Comparison of ENCODE assay signal across 9 cellular contexts in genomic region chr6:125792172-125792571, GRCh38. TPM values are rescaled to one million over a fixed set of nuclear protein-coding genes. Genes with fewer than 3 reads are reported as not detected.
DNase-seq lines count a peak whose midpoint lies in the region; ATAC-seq, FAIRE-seq and TF ChIP-seq lines count a peak whose summit lies in the region.
"Had no signal": no experiment of that assay in that cellular context is flagged by ENCODE, and none has a peak within 500 bp of the region (broad histone marks: within the 10 kb centered on the region; RNA-seq: fewer than 3 reads in every experiment).

No MANE protein-coding gene starts in this region.

- H3K4me2 ChIP-seq in mesenchymal stem cell (ENCODE audit: low read length, poor library complexity, severe bottlenecking) = no peak overlapping the region

- H3K27me3 Mint-ChIP-seq in brain = peaks cover 6% of the 10 kb centered on the region

- H3K9ac ChIP-seq in mesenchymal stem cell (ENCODE audit: low read length) = peak overlapping the region; percentile 90

- H2BK15ac ChIP-seq in mesenchymal stem cell (ENCODE audit: low read depth, poor library complexity, severe bottlenecking) = no peak overlapping the region

- peaks cover 8% of the 10 kb centered on the region for H3K4me1 ChIP-seq in mesenchymal stem cell (ENCODE audit: control insufficient read depth, insufficient read depth, low read depth, low read length)

- H3K36me3 ChIP-seq in mesenchymal stem cell (ENCODE audit: control insufficient read depth in 1 of 2, insufficient read depth in 2 of 2, low read depth in 1 of 2, low read length in 2 of 2) = peaks cover 0 to 5% of the 10 kb centered on the region in 2 experiments

- no peak overlapping the region for H2AK5ac ChIP-seq in mesenchymal stem cell (ENCODE audit: low read length, severe bottlenecking)

- no peak overlapping the region for H2BK5ac ChIP-seq in mesenchymal stem cell (ENCODE audit: low read depth, low read length, poor library complexity, severe bottlenecking)

- no peaks in the 10 kb centered on the region for H3K9me3 ChIP-seq in AG04450 (ENCODE audit: control insufficient read depth, insufficient read depth, low read length)
- H3K9me3 ChIP-seq in mesenchymal stem cell (ENCODE audit: control insufficient read depth, low read length) = no peaks in the 10 kb centered on the region

- H3K14ac ChIP-seq in mesenchymal stem cell (ENCODE audit: low read length in 2 of 2) = no peak overlapping the region

- no peak for ATAC-seq in HG02981 (IDR thresholded peaks at IDR 0.05; ENCODE audit: unreplicated experiment)

- no peaks in the 10 kb centered on the region for H3K36me3 Mint-ChIP-seq in brain

- H3K27me3 ChIP-seq in AG04450 (ENCODE audit: control insufficient read depth, insufficient read depth, low read length) (no peaks in the 10 kb centered on the region), mesenchymal stem cell (ENCODE audit: control insufficient read depth in 1 of 2, insufficient read depth in 1 of 2, low read length in 2 of 2) (no peaks in the 10 kb centered on the region)

- CTCF ChIA-PET in AG04450 (lab: Charles Lee) = interaction anchor here (0.5 to 14.6 kb wide), 20 partner anchors 11 to 478 kb away, joined by 3 to 196 read pairs (median 4); partner anchors contain the start of gene HINT3

- no peak overlapping the region for H3K23ac ChIP-seq in mesenchymal stem cell (ENCODE audit: low read length in 2 of 2)

- peak overlapping the region in 1 of 5 experiments; percentile 97 for H3K27ac Mint-ChIP-seq in brain

- no peak for TF ChIP-seq CTCF in AG04450 (IDR thresholded peaks at IDR 0.05; ENCODE audit: low read depth, low read length)
- TF ChIP-seq CTCF in brain (conservative IDR thresholded peaks at IDR 0.05) = no peak

- H4K8ac ChIP-seq in mesenchymal stem cell (ENCODE audit: low read length) = no peak overlapping the region

- H3K4me3 Mint-ChIP-seq in brain = peak overlapping the region; percentile 90 to 97 (median 92)

- 75% methylated on average over 2 of the region's 3 CpGs for WGBS in mesenchymal stem cell

- no peak for DNase-seq in AG04450 (ENCODE audit: low read depth, low spot score)
- DNase-seq in GM18507 (ENCODE audit: extremely low spot score, insufficient read length, low read depth) = no peak
- DNase-seq in mesenchymal stem cell = no peak
- no peak for DNase-seq in retina
- DNase-seq in dedifferentiated amniotic fluid mesenchymal stem cell (ENCODE audit: extremely low spot score) = no peak
- no peak for DNase-seq in cerebellar nuclear complex (lab: John Stamatoyannopoulos, UW)

- POLR2A ChIA-PET in AG04450 (lab: Yijun Ruan, JAX) = no interaction called here

- H3K27ac ChIP-seq in AG04450 (ENCODE audit: low read depth, low read length) (no peak overlapping the region), mesenchymal stem cell (ENCODE audit: low read length, poor library complexity, severe bottlenecking) (no peak overlapping the region)
- H3K27ac ChIP-seq: HL-60 had no signal

- peak; percentile 39 for FAIRE-seq in GM18507 (lab: Jason Lieb, UNC)

- H3K4me3 ChIP-seq in AG04450 (ENCODE audit: low read depth, low read length) (peak overlapping the region; percentile 76; the same call in 1 of the 2 replicates), mesenchymal stem cell (ENCODE audit: insufficient read depth in 1 of 2, low read depth in 1 of 2, low read length in 2 of 2) (peak overlapping the region in 1 of 2 experiments; percentile 97)

- no peak overlapping the region for H4K91ac ChIP-seq in mesenchymal stem cell (ENCODE audit: low read length)

- no peak overlapping the region for H3K18ac ChIP-seq in mesenchymal stem cell (ENCODE audit: low read depth in 1 of 2, low read length in 2 of 2)

- H3K79me1 ChIP-seq in mesenchymal stem cell (replicated peaks; ENCODE audit: low read length, poor library complexity, severe bottlenecking) = peaks cover 6% of the 10 kb centered on the region

- no peak overlapping the region for H2BK120ac ChIP-seq in mesenchymal stem cell (ENCODE audit: low read depth, low read length)

- no peaks in the 10 kb centered on the region for H3K9me3 Mint-ChIP-seq in brain

- no peak overlapping the region for H3K4ac ChIP-seq in mesenchymal stem cell (ENCODE audit: low read depth in 1 of 2, low read length in 2 of 2)

- H3K4me1 Mint-ChIP-seq in brain = peaks cover 45% of the 10 kb centered on the region

- H2AFZ ChIP-seq in mesenchymal stem cell (ENCODE audit: low read depth, low read length) = no peak overlapping the region

- no peak overlapping the region for H2BK12ac ChIP-seq in mesenchymal stem cell (ENCODE audit: low read length in 2 of 2)

RNA-seq across cellular contexts. Expression of gene NCOA7, which starts 1.4 kb away (rescaled TPM):
- polyA plus RNA-seq in AG04450 (2011; rRNA removed) = 21.1 and 21.5 TPM in 2 replicates
- 54.3 and 55.6 TPM in 2 replicates for polyA minus RNA-seq in AG04450 (2011; rRNA and poly(A)+ RNA removed)
- 17.9 TPM for polyA plus RNA-seq in brain (ENCODE audit: insufficient read depth, low read depth, low replicate concordance)
- polyA plus RNA-seq in mesenchymal stem cell (2013, experiment 1 of 2) = 22.8 TPM
- polyA plus RNA-seq in mesenchymal stem cell (2013, experiment 2 of 2) = 21.7 TPM

RNA-seq across cellular contexts. Expression of gene HEY2, which starts 42.7 kb away (rescaled TPM):
- not detected in 2 replicates for polyA plus RNA-seq in AG04450 (2011; rRNA removed)
- polyA minus RNA-seq in AG04450 (2011; rRNA and poly(A)+ RNA removed) = not detected in 2 replicates
- 2.5 TPM for polyA plus RNA-seq in brain (ENCODE audit: insufficient read depth, low read depth, low replicate concordance)
- 0.29 TPM for polyA plus RNA-seq in mesenchymal stem cell (2013, experiment 1 of 2)
- polyA plus RNA-seq in mesenchymal stem cell (2013, experiment 2 of 2) = 0.25 TPM
